ENCODE assay signal across 8 cellular contexts in the genomic region with DNA sequence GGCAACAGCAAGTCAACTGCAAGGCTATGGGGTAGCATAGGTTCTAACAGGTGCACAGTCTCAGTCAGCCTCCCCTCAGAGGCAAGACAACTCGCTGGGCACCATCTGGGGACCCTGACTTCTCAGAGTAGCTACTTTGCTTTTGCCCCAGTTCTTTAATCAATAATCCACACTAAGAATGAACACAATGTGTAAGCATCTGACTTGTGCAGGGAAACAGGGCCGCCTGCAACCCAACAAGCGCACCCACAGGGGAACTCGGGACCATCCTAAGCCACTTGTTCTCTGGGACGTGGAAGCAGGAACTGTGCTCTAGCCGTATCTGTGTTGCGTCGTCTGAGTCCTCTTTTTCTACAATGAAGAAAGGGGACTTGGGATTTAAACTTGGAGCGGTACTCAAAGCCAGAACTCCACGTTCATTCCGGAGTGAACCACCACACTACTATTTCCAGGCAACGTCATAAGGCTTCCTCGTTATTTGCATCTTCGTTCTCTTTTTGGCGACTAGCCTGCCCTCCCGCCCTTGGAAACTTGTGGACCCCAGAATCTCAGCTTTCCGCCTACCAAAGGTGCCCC.
A peak's percentile ranks its signal among the peaks of the same experiment; 100 is the strongest.
DNase-seq lines count a peak whose midpoint lies in the region; ATAC-seq and TF ChIP-seq lines count a peak whose summit lies in the region.

No MANE protein-coding gene starts in this region.

- ATAC-seq in HG03103 (IDR thresholded peaks at IDR 0.05; ENCODE audit: low read depth, unreplicated experiment) (peak; percentile 1), GM18868 (IDR thresholded peaks at IDR 0.05; ENCODE audit: unreplicated experiment) (no peak)
- ATAC-seq in stimulated activated memory B cell treated with anti-CD40 and anti-IgM and Interleukin-4, amounts not matched to agents 10 μg/mL and 1 μg/mL and 100 μg/mL, for 72 hours, result no peak

- H3K4me3 ChIP-seq in brain microvascular endothelial cell (ENCODE audit: low read depth, low read length), result peak overlapping the region; percentile 63

- TF ChIP-seq CTCF in brain microvascular endothelial cell (IDR thresholded peaks at IDR 0.05; ENCODE audit: low read depth, low read length, missing control alignments), result no peak

- peaks cover 6% of the 10 kb centered on the region for H3K36me3 Mint-ChIP-seq in stimulated activated memory B cell treated with anti-CD40 and anti-IgM and Interleukin-4, amounts not matched to agents 10 μg/mL and 1 μg/mL and 100 μg/mL, for 72 hours

- no peaks in the 10 kb centered on the region for H3K27me3 ChIP-seq in brain microvascular endothelial cell (replicated peaks)
- no peaks in the 10 kb centered on the region for H3K27me3 ChIP-seq in layer of hippocampus (ENCODE audit: control insufficient read depth, insufficient read depth, low read length)

- peak overlapping the region; percentile 94 for H3K4me3 Mint-ChIP-seq in stimulated activated memory B cell treated with anti-CD40 and anti-IgM and Interleukin-4, amounts not matched to agents 10 μg/mL and 1 μg/mL and 100 μg/mL, for 72 hours

- H3K36me3 ChIP-seq in brain microvascular endothelial cell (replicated peaks), result no peaks in the 10 kb centered on the region

- peak overlapping the region; percentile 95 for H3K27ac Mint-ChIP-seq in stimulated activated memory B cell treated with anti-CD40 and anti-IgM and Interleukin-4, amounts not matched to agents 10 μg/mL and 1 μg/mL and 100 μg/mL, for 72 hours

- H3K9me3 Mint-ChIP-seq in stimulated activated memory B cell treated with anti-CD40 and anti-IgM and Interleukin-4, amounts not matched to agents 10 μg/mL and 1 μg/mL and 100 μg/mL, for 72 hours, result no peaks in the 10 kb centered on the region

- no peaks in the 10 kb centered on the region for H3K27me3 Mint-ChIP-seq in stimulated activated memory B cell treated with anti-CD40 and anti-IgM and Interleukin-4, amounts not matched to agents 10 μg/mL and 1 μg/mL and 100 μg/mL, for 72 hours

- in situ Hi-C loops in brain microvascular endothelial cell (cut with HindIII; ENCODE audit: low pct_ligation_motif_present, low sequenced_read_pairs), result no loop called here
- in situ Hi-C loops in KBM-7 (cut with MboI; ENCODE audit: low pct_unique_long_range_greater_than_20kb, low sequenced_read_pairs), result loop anchor here (10.0 kb wide), 1 partner anchor 193 kb away; no protein-coding TSS in a partner anchor

- DNase-seq in brain microvascular endothelial cell (no peak), KBM-7 (no peak), NCI-H1436 treated with DMSO at 0.1 percent for 48 hours (lab: John Stamatoyannopoulos, UW) (no peak), NCI-H146 (lab: John Stamatoyannopoulos, UW) (no peak)

- H3K4me1 Mint-ChIP-seq in stimulated activated memory B cell treated with anti-CD40 and anti-IgM and Interleukin-4, amounts not matched to agents 10 μg/mL and 1 μg/mL and 100 μg/mL, for 72 hours, result peaks cover 56% of the 10 kb centered on the region

- H3K27ac ChIP-seq in brain microvascular endothelial cell, result no peak overlapping the region
- peak overlapping the region; percentile 89 for H3K27ac ChIP-seq in layer of hippocampus (ENCODE audit: low read depth, low read length)
